1 cellular context compared by ENCODE assay signal in the genomic region with DNA sequence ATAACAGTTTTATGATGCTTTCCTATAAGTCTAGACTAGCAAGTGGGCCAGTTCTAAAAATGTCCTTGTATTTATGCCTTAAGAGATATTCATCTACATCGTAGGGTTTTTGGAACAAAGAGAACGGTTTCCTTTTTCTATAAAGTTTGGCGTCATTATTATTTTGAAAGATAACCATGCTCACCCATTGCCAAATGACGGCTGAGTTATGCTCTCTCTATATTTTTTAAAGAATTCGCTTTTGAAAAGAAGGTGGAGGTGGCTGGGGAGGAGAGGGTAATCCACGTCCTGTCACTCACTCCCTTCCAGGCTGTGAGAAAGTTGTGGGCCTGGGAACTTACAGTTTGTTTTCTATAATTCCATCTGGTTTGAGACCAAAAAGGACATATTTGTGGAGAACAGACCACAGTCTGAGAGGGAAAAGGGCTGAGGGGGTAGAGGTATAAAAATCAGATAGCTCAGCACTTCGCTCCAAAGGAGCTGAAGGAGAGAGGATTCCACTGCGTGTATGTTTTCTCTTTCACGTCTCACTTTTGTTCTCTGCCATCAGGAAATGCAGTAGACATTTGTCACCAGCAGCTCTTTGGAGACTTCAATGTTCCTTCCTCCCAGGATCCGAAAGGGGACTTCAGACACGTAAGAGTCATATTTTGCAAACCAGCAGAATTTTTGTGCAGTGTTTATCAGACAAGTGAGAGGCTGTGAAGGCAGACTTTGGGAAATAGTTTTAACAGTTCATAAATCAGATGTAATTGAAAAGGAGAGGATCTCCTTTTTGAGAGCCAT.
TF ChIP-seq lines count a peak whose summit lies in the region.

No MANE protein-coding gene starts in this region.

TF ChIP-seq in IMR-90, 13 proteins besides CTCF, POLR2A, EP300 and RAD21 (continued from another document):
- no peak for TF ChIP-seq RFX5 (IDR thresholded peaks at IDR 0.05; ENCODE audit: low read depth, low read length)
- no peak for TF ChIP-seq CEBPB (IDR thresholded peaks at IDR 0.05; ENCODE audit: low read depth, low read length)
- TF ChIP-seq MAFK (IDR thresholded peaks at IDR 0.05; ENCODE audit: low read depth, low read length) = no peak
- TF ChIP-seq MXI1 (IDR thresholded peaks at IDR 0.05; ENCODE audit: borderline replicate concordance, low read depth, low read length) = no peak
- TF ChIP-seq ELK1 (IDR thresholded peaks at IDR 0.05; ENCODE audit: borderline replicate concordance, low read depth, low read length) = no peak
- TF ChIP-seq RCOR1 (IDR thresholded peaks at IDR 0.05; ENCODE audit: insufficient replicate concordance, low read length) = no peak
